1 cellular context compared by ENCODE assay signal in the genomic region with DNA sequence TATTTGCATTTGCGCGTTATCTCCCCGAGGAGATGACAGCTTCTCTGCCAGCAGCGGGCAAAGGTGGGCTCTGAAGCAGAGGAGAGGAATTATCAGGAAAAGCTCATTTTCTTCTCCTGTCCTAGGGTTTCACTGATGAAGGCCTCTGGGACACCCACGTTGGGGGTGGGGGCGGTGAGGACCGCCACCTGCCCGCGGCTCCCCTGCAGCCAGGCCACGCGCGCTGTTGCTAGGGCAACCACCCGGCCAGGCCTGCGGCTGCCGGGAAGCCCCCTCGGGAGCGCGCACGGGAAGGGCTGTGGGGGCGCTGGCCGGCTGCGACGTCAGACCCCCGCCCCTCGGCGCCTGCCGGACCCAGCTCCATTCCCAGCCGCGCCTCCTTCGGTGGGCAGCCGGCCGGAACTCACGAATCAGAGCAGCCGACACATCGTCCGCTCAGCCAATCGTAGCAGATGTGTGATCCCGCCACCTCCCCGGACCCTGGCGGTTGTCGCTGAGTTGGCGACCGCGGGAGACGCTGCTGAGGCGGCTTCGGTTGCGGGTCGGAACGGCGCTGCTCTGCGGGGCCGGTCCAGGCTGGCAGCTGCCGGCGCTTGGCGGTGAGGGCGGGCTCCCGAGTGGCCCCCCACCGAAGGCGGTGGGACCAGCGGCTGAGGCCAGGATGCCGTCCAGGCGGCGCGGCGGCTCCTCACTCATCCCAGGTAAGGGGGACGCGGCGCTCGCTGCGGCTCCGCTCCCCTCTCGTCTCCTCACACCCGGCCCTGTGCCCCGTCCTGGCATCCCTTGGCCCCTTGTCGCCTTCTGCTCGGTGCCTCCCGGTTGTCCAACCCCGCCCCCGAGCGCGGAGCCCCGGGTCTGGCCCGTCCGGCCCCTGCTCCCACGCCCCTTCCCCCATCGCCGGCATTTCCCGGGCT.
A peak's percentile ranks its signal among the peaks of the same experiment; 100 is the strongest.
TF ChIP-seq lines count a peak whose summit lies in the region.

TSS of gene TPST1 (plus strand) at position 513 of the 914 bp plus-strand sequence. CDS start 35,092 bp downstream, outside the sequence.

TF ChIP-seq in IMR-90, 13 proteins besides CTCF, POLR2A, EP300 and RAD21 (continued from another document):
- TF ChIP-seq RFX5 (IDR thresholded peaks at IDR 0.05; ENCODE audit: low read depth, low read length) (0 out of 2 replicates have a peak, but pooled peaks have one; percentile 28), MAFK (IDR thresholded peaks at IDR 0.05; ENCODE audit: low read depth, low read length) (peak; percentile 34; the same call in 1 of the 2 replicates), FOS (IDR thresholded peaks at IDR 0.05; ENCODE audit: low read depth, low read length) (no peak)
